In the genomic region with DNA sequence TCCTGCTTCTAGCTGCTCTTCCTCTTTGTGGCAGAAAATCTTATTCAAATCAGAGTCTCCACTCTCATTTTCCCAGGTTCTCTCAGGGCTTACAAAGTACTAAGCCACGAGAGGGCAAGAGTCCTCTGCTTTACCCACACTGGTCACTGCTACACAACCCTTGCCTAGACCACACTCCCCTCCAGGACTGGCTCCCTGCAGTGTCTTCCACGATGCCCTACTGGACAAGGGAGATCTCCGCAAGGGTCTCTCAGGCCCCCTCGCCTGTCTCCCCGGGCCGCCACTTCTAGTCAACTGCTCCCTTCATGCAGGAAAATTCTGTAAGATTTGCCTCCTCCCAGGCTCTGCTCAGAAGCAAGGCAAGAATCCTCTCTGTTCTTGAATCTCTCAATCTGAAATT, we compare ENCODE assay signal across 1 cellular context.
TF ChIP-seq lines count a peak whose summit lies in the region.

No MANE protein-coding gene starts in this region.

TF ChIP-seq in H1, 55 proteins besides CTCF, POLR2A, EP300 and RAD21:
- no peak for TF ChIP-seq SIX5 (IDR thresholded peaks at IDR 0.05; ENCODE audit: low read depth, low read length)
- TF ChIP-seq YY1 (IDR thresholded peaks at IDR 0.05; ENCODE audit: low read depth, low read length), result no peak
- TF ChIP-seq RNF2 (IDR thresholded peaks at IDR 0.05; ENCODE audit: borderline replicate concordance, low read depth, low read length, missing control alignments, poor library complexity, severe bottlenecking), result no peak
- TF ChIP-seq NANOG (IDR thresholded peaks at IDR 0.05; ENCODE audit: insufficient read depth, low read depth, low read length, poor library complexity, severe bottlenecking), result no peak
- TF ChIP-seq CHD7 (IDR thresholded peaks at IDR 0.05; ENCODE audit: insufficient replicate concordance, low read length), result no peak
- no peak for TF ChIP-seq RFX5 (IDR thresholded peaks at IDR 0.05; ENCODE audit: borderline replicate concordance, low read depth, low read length)
